Comparison of ENCODE assay signal across 2 cellular contexts in the genomic region with DNA sequence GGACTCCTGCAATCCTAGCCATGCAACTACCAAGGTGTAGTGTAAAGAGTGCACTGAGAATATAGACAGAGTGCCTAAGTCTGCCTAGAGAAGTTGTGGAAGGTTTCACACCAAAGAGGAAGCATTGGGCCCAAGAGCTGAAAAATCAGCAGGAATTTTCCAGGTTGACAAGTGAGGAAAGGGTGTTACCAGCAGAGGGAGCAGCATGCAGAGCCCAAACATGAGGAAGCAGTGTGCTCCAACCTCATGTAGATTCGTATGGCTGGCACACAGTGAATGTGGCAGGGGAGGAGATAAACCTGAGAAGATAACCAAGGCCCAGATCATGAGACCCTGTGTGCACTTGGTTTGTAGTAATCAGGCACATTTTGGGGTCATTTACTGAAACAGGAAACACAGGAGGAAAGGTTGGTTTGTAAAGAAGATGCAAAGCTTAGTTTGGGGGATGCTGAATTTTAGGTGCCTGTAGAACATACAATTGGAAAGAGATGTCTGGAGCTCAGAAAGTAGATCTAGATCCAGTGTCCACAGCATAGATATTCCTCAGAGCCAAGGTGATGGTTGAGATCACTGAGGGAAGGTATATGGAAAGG.
TF ChIP-seq lines count a peak whose summit lies in the region.

No MANE protein-coding gene starts in this region.

TF ChIP-seq in WTC11, 78 proteins besides CTCF, POLR2A, EP300 and RAD21 (continued from another document):
- TF ChIP-seq IRF2 (CRISPR knock-in tag; IDR thresholded peaks at IDR 0.05; ENCODE audit: borderline replicate concordance, low read depth) (no peak), TEAD4 (CRISPR knock-in tag; IDR thresholded peaks at IDR 0.05) (no peak), PRDM15 (CRISPR knock-in tag; IDR thresholded peaks at IDR 0.05) (no peak), NFE2L1 (CRISPR knock-in tag; IDR thresholded peaks at IDR 0.05) (no peak), ZBTB21 (CRISPR knock-in tag; IDR thresholded peaks at IDR 0.05; ENCODE audit: borderline replicate concordance) (no peak), ZNF232 (CRISPR knock-in tag; IDR thresholded peaks at IDR 0.05) (no peak), FOXK1 (CRISPR knock-in tag; IDR thresholded peaks at IDR 0.05) (no peak), ZNF138 (CRISPR knock-in tag; conservative IDR thresholded peaks at IDR 0.05) (no peak)
TF ChIP-seq in WTC11: peak in this region for 0.

TF ChIP-seq in endothelial cell of umbilical vein, 7 proteins besides CTCF, POLR2A, EP300 and RAD21 (continued from another document):
- TF ChIP-seq JUN (IDR thresholded peaks at IDR 0.05; ENCODE audit: borderline replicate concordance, insufficient read depth, insufficient read length, low read depth) (no peak), FOS (IDR thresholded peaks at IDR 0.05; ENCODE audit: borderline replicate concordance, insufficient read depth, low read length) (no peak), EZH2 (IDR thresholded peaks at IDR 0.05; ENCODE audit: borderline replicate concordance, low read depth, low read length, severe bottlenecking) (no peak), MYC (IDR thresholded peaks at IDR 0.05; ENCODE audit: low read depth, low read length) (no peak), GATA2 (IDR thresholded peaks at IDR 0.05; ENCODE audit: insufficient read depth, insufficient read length, low read depth, low read length) (no peak)
- TF ChIP-seq, protein P1, sequence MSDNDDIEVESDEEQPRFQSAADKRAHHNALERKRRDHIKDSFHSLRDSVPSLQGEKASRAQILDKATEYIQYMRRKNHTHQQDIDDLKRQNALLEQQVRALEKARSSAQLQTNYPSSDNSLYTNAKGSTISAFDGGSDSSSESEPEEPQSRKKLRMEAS (IDR thresholded peaks at IDR 0.05; ENCODE audit: insufficient read depth, insufficient read length), result no peak
